21 cellular contexts compared by ENCODE assay signal in the genomic region with DNA sequence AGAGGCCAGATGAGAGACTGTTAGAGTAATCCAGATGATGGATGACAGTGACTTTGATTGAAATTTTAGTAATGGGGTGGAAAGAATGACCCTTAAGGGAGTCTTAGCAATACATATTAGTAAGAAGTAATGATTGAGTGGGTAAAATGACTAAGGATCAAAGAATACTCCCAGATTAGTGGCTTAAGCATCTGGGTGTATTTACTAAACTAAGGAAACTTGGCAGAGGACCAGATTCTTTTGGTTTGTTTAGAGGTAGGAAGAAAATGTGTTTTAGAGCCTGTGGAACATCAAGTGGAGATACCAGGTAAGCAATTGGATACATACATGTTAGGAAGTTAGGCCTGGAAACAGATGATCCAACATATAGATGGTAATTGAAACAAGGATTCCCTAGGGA. TPM values are rescaled to one million over a fixed set of nuclear protein-coding genes. Genes with fewer than 3 reads are reported as not detected.
DNase-seq lines count a peak whose midpoint lies in the region; ATAC-seq and TF ChIP-seq lines count a peak whose summit lies in the region.
"Had no signal": no experiment of that assay in that cellular context is flagged by ENCODE, and none has a peak within 500 bp of the region (broad histone marks: within the 10 kb centered on the region; RNA-seq: fewer than 3 reads in every experiment).

No MANE protein-coding gene starts in this region.

- no peak for ATAC-seq in HG02870 (IDR thresholded peaks at IDR 0.05; ENCODE audit: unreplicated experiment)
- ATAC-seq: sciatic nerve had no signal

- peaks cover 36% of the 10 kb centered on the region for H3K36me3 Mint-ChIP-seq in HFFc6 (ENCODE audit: low read depth)

- no peaks in the 10 kb centered on the region for H3K9me3 Mint-ChIP-seq in HFFc6

- DNase-seq in DMS79 treated with DMSO at 0.1 percent for 48 hours (lab: John Stamatoyannopoulos, UW), result peak; percentile 7
- DNase-seq in HFFc6, result no peak
- DNase-seq in RPMI7951 (ENCODE audit: low read depth), result peak; percentile 16
- DNase-seq in fibroblast of peridontal ligament (ENCODE audit: extremely low read depth), result peak; percentile 23
- DNase-seq in dorsolateral prefrontal cortex, result no peak
- DNase-seq in NCI-H510A (lab: John Stamatoyannopoulos, UW), result no peak
- DNase-seq in NCI-H1092 (lab: John Stamatoyannopoulos, UW), result no peak
- DNase-seq: activated CD4-positive, alpha-beta T cell treated with anti-CD3 and anti-CD28 coated beads for 1 hour; activated gamma-delta T cell treated with Interleukin-2 at 50 U/mL for 16 hours; endodermal cell; GOT3; NCI-H2081 treated with DMSO at 0.1 percent for 48 hours; posterior cingulate gyrus; transverse colon had no signal

- TF ChIP-seq CTCF in HFFc6 (IDR thresholded peaks at IDR 0.05) (no peak), dorsolateral prefrontal cortex (IDR thresholded peaks at IDR 0.05 in 54 of 56, conservative IDR thresholded peaks at IDR 0.05 in 2 of 56; ENCODE audit: low read depth in 1 of 56, partially characterized antibody in 56 of 56) (no peak)

- no peaks in the 10 kb centered on the region for H3K27me3 ChIP-seq in dorsolateral prefrontal cortex
- H3K27me3 ChIP-seq: esophagus muscularis mucosa, transverse colon had no signal

- H3K4me1 Mint-ChIP-seq in HFFc6 (ENCODE audit: low read depth), result peaks cover 10% of the 10 kb centered on the region
- H3K4me1 Mint-ChIP-seq: nephron had no signal

- H3K27ac Mint-ChIP-seq in HFFc6, result peak overlapping the region; percentile 14; the same call in 1 of the 2 replicates
- H3K27ac Mint-ChIP-seq: endodermal cell; nephron; T-helper 1 cell treated with Interleukin-12 subunit alpha and Interleukin-12 subunit beta and Interleukin-4 antibody, amounts not matched to agents 30 μg/mL and 1 μg/mL, for 36 hours had no signal

- intact Hi-C loops in dorsolateral prefrontal cortex (cut with DNase I), result no loop called here

- no peak overlapping the region for H3K27ac ChIP-seq in dorsolateral prefrontal cortex
- H3K27ac ChIP-seq: coronary artery, esophagus muscularis mucosa, RWPE1, transverse colon had no signal

- H3K4me3 Mint-ChIP-seq in HFFc6, result no peak overlapping the region
- H3K4me3 Mint-ChIP-seq: endodermal cell; nephron; T-helper 1 cell treated with Interleukin-12 subunit alpha and Interleukin-12 subunit beta and Interleukin-4 antibody, amounts not matched to agents 30 μg/mL and 1 μg/mL, for 36 hours had no signal

- H3K27me3 Mint-ChIP-seq in HFFc6 (ENCODE audit: insufficient read depth), result no peaks in the 10 kb centered on the region; the same call in 1 of the 2 replicates

- H3K4me3 ChIP-seq in dorsolateral prefrontal cortex, result no peak overlapping the region
- H3K4me3 ChIP-seq: coronary artery, esophagus muscularis mucosa, transverse colon had no signal

RNA-seq across cellular contexts. Expression of a gene that starts 58.8 kb away (rescaled TPM):
- not detected for total RNA-seq in HFFc6 (2021; fragmentation: NEBNext Ultra II Directional; extraction: Animal tissue kit (Norgen Biotek cat#: 25700))
- total RNA-seq in RPMI7951 (2014; rRNA removed; shearing (Covaris generic)), result 0.10 and 0.24 TPM in 2 replicates
- 10 to 100 TPM in 10 of 120 experiments, 1 to 10 TPM in 110; 2.6 to 12.6 (median 6.8) TPM for total RNA-seq in dorsolateral prefrontal cortex

Comparison
In these comparisons a context has a peak if more than half of its experiments do, and no peak if none do; other contexts are left out.
1. DNase-seq: peak in DMS79 treated with DMSO at 0.1 percent for 48 hours (single experiment), RPMI7951 (single experiment) and fibroblast of peridontal ligament (single experiment); none in HFFc6 (single experiment), dorsolateral prefrontal cortex (0 of 10), NCI-H510A (single experiment) and NCI-H1092 (single experiment).